In genomic region chr12:119011231-119011630, GRCh38 we compare ENCODE assay signal across 17 cellular contexts. TPM values are rescaled to one million over a fixed set of nuclear protein-coding genes. Genes with fewer than 3 reads are reported as not detected.
DNase-seq lines count a peak whose midpoint lies in the region; TF ChIP-seq lines count a peak whose summit lies in the region.
"Had no signal": no experiment of that assay in that cellular context is flagged by ENCODE, and none has a peak within 500 bp of the region (broad histone marks: within the 10 kb centered on the region; RNA-seq: fewer than 3 reads in every experiment).

No MANE protein-coding gene starts in this region.

- H3K27me3 ChIP-seq in BE2C, result no peaks in the 10 kb centered on the region
- H3K27me3 ChIP-seq: BLaER1 had no signal

- no peak overlapping the region for H3K4me3 ChIP-seq in BE2C (ENCODE audit: low read depth, low read length)
- H3K4me3 ChIP-seq: BLaER1, GM12878, GM23248 had no signal

- peaks cover 79% of the 10 kb centered on the region for H3K4me1 Mint-ChIP-seq in glutamatergic neuron (ENCODE audit: low read depth, unreplicated experiment)
- H3K4me1 Mint-ChIP-seq: IgD-negative memory B cell had no signal

- no peak for TF ChIP-seq CTCF in 22Rv1 (IDR thresholded peaks at IDR 0.05)
- peak; percentile 29 for TF ChIP-seq CTCF in BE2C (IDR thresholded peaks at IDR 0.05; ENCODE audit: low read depth, low read length)
- TF ChIP-seq CTCF in glutamatergic neuron (IDR thresholded peaks at IDR 0.05; ENCODE audit: partially characterized antibody, unreplicated experiment), result no peak
- TF ChIP-seq CTCF in GM10266 (IDR thresholded peaks at IDR 0.05; ENCODE audit: control insufficient read depth, insufficient read depth, low read depth, missing control alignments), result no peak

- peaks cover 20% of the 10 kb centered on the region for H3K27me3 Mint-ChIP-seq in glutamatergic neuron (ENCODE audit: unreplicated experiment)

- H3K27ac ChIP-seq in 22Rv1, result peak overlapping the region; percentile 85
- H3K27ac ChIP-seq: BLaER1, GM23248 had no signal

- no peaks in the 10 kb centered on the region for H3K36me3 Mint-ChIP-seq in glutamatergic neuron (ENCODE audit: unreplicated experiment)
- H3K36me3 Mint-ChIP-seq: CD8-positive, alpha-beta memory T cell; IgD-negative memory B cell had no signal

- H3K4me3 Mint-ChIP-seq in glutamatergic neuron (ENCODE audit: unreplicated experiment), result peak overlapping the region; percentile 51
- H3K4me3 Mint-ChIP-seq: CD8-positive, alpha-beta memory T cell; IgD-negative memory B cell had no signal

- H3K9me3 ChIP-seq in BE2C, result no peaks in the 10 kb centered on the region
- H3K9me3 ChIP-seq: Caco-2 had no signal

- H3K4me1 ChIP-seq in BE2C, result peaks cover 43% of the 10 kb centered on the region
- H3K4me1 ChIP-seq: BLaER1 had no signal

- DNase-seq in BE2C (peak; percentile 52), NCI-H2171 treated with DMSO at 0.1 percent for 48 hours (lab: John Stamatoyannopoulos, UW) (peak; percentile 40), glutamatergic neuron (no peak), GM10266 (ENCODE audit: extremely low spot score) (no peak)
- no peak for DNase-seq in activated CD8-positive, alpha-beta memory T cell treated with anti-CD3 and anti-CD28 coated beads, Interleukin-2, amount 50 U/mL, for 48 hours
- no peak for DNase-seq in activated CD8-positive, alpha-beta memory T cell treated with anti-CD3 and anti-CD28 coated beads for 24 hours
- DNase-seq: Caco-2; CD8-positive, alpha-beta memory T cell; DMS53; GM23248; H7 had no signal

- H3K36me3 ChIP-seq in BE2C, result no peaks in the 10 kb centered on the region; the same call in 1 of the 2 replicates
- H3K36me3 ChIP-seq: BLaER1 had no signal

- peak overlapping the region; percentile 67 for H3K27ac Mint-ChIP-seq in glutamatergic neuron (ENCODE audit: unreplicated experiment)
- H3K27ac Mint-ChIP-seq: CD8-positive, alpha-beta memory T cell; IgD-negative memory B cell had no signal

- H3K9me3 Mint-ChIP-seq in glutamatergic neuron (ENCODE audit: unreplicated experiment), result peaks cover 29% of the 10 kb centered on the region

RNA-seq across cellular contexts. Expression of gene SRRM4, which starts 29.9 kb away (rescaled TPM):
- 11.1 TPM for polyA plus RNA-seq in BE2C (2012; ENCODE audit: insufficient read depth, insufficient read length, low read depth)
- 183 TPM for total RNA-seq in glutamatergic neuron (ENCODE audit: unreplicated experiment)
- total RNA-seq: A673; Caco-2; CD8-positive, alpha-beta memory T cell; GM12878; GM23248; HT1080 had no signal
- polyA plus RNA-seq: CD8-positive, alpha-beta memory T cell; GM23248; IgD-negative memory B cell had no signal

Comparison
In these comparisons a context has a peak if more than half of its experiments do, and no peak if none do; other contexts are left out.
1. DNase-seq: peak in BE2C (single experiment) and NCI-H2171 treated with DMSO at 0.1 percent for 48 hours (single experiment); none in glutamatergic neuron (single experiment), activated CD8-positive, alpha-beta memory T cell treated with anti-CD3 and anti-CD28 coated beads, Interleukin-2, amount 50 U/mL, for 48 hours (single experiment), GM10266 (single experiment) and activated CD8-positive, alpha-beta memory T cell treated with anti-CD3 and anti-CD28 coated beads for 24 hours (single experiment).